In genomic region chr7:111756687-111757178, GRCh38 we compare ENCODE assay signal across 10 cellular contexts.
A peak's percentile ranks its signal among the peaks of the same experiment; 100 is the strongest.
DNase-seq lines count a peak whose midpoint lies in the region; ATAC-seq and TF ChIP-seq lines count a peak whose summit lies in the region.
"Had no signal": no experiment of that assay in that cellular context is flagged by ENCODE, and none has a peak within 500 bp of the region (broad histone marks: within the 10 kb centered on the region; RNA-seq: fewer than 3 reads in every experiment).

No MANE protein-coding gene starts in this region.

- in situ Hi-C loops in astrocyte of the cerebellum (cut with HindIII; ENCODE audit: low sequenced_read_pairs): loop anchor here (25.0 kb wide), 1 partner anchor 656 kb away; no protein-coding TSS in a partner anchor

- peak; percentile 47 for DNase-seq in HCEC 1CT
- peak; percentile 41 for DNase-seq in astrocyte of the cerebellum (ENCODE audit: low read depth)
- DNase-seq in smooth muscle cell (lab: John Stamatoyannopoulos, UW; ENCODE audit: unreplicated experiment): peak; percentile 23
- DNase-seq in activated T-cell treated with anti-CD3 and anti-CD28 coated beads for 4 hours: no peak
- DNase-seq in activated CD8-positive, alpha-beta T cell treated with anti-CD3 and anti-CD28 coated beads, Interleukin-2, amount 10 ng/mL, durations not matched to agents 7 days and 5 days: no peak
- DNase-seq in PC-9: no peak
- DNase-seq: SJCRH30 had no signal

- no peak overlapping the region for H3K27ac Mint-ChIP-seq in activated CD8-positive, alpha-beta T cell treated with anti-CD3 and anti-CD28 coated beads, Interleukin-2, amount 10 ng/mL, durations not matched to agents 7 days and 5 days

- no TSS peak for BruUV-seq in PC-9 (replicated peaks; lab: Mats Ljungman, UMichigan)

- H3K4me3 Mint-ChIP-seq in activated CD8-positive, alpha-beta T cell treated with anti-CD3 and anti-CD28 coated beads, Interleukin-2, amount 10 ng/mL, durations not matched to agents 7 days and 5 days: no peak overlapping the region

- H4K20me1 ChIP-seq in smooth muscle cell (ENCODE audit: low read depth) (no peaks in the 10 kb centered on the region), PC-9 (ENCODE audit: insufficient read depth) (no peaks in the 10 kb centered on the region)

- H3K27ac ChIP-seq in smooth muscle cell (ENCODE audit: low read depth) (peak overlapping the region; percentile 28), PC-9 (no peak overlapping the region)
- H3K27ac ChIP-seq: cardiac muscle cell, SJCRH30 had no signal

- H3F3A ChIP-seq in smooth muscle cell (ENCODE audit: low read depth): no peaks in the 10 kb centered on the region
- H3F3A ChIP-seq in PC-9 (ENCODE audit: insufficient read depth, low read depth): no peaks in the 10 kb centered on the region

- H3K4me1 ChIP-seq in iPS-15b (ENCODE audit: control insufficient read depth, insufficient read depth, low read length) (peaks cover 3% of the 10 kb centered on the region), smooth muscle cell (ENCODE audit: low read depth) (peaks cover 9% of the 10 kb centered on the region), PC-9 (replicated peaks; ENCODE audit: insufficient read depth) (no peaks in the 10 kb centered on the region)
- H3K4me1 ChIP-seq: SJCRH30 had no signal

- ATAC-seq in GM19452 (IDR thresholded peaks at IDR 0.05; ENCODE audit: unreplicated experiment): no peak
- ATAC-seq in activated CD8-positive, alpha-beta T cell treated with anti-CD3 and anti-CD28 coated beads, Interleukin-2, amount 10 ng/mL, durations not matched to agents 7 days and 5 days: no peak

- no peaks in the 10 kb centered on the region for H3K4me1 Mint-ChIP-seq in activated CD8-positive, alpha-beta T cell treated with anti-CD3 and anti-CD28 coated beads, Interleukin-2, amount 10 ng/mL, durations not matched to agents 7 days and 5 days (ENCODE audit: low read depth)

- CTCF ChIA-PET in activated CD8-positive, alpha-beta T cell treated with anti-CD3 and anti-CD28 coated beads, Interleukin-2, amount 10 ng/mL, durations not matched to agents 7 days and 5 days (lab: Charles Lee): interaction anchor here (1.5 kb wide), 1 partner anchor 740 kb away, joined by 3 read pairs; no protein-coding TSS in a partner anchor
- CTCF ChIA-PET in PC-9 (lab: Charles Lee): no interaction called here

- no peaks in the 10 kb centered on the region for H3K79me2 ChIP-seq in smooth muscle cell (ENCODE audit: low read depth)
- no peaks in the 10 kb centered on the region for H3K79me2 ChIP-seq in PC-9 (ENCODE audit: low read depth)

- WGBS in smooth muscle cell (ENCODE audit: low lambda C conversion rate): 7% methylated on average over 11 of the region's 11 CpGs

- H3K36me3 ChIP-seq in iPS-15b (ENCODE audit: control insufficient read depth, insufficient read depth, low read length) (no peaks in the 10 kb centered on the region), smooth muscle cell (ENCODE audit: low read depth) (peaks cover 5% of the 10 kb centered on the region), PC-9 (ENCODE audit: low read depth) (no peaks in the 10 kb centered on the region)
- H3K36me3 ChIP-seq: SJCRH30 had no signal

- POLR2A ChIA-PET in activated CD8-positive, alpha-beta T cell treated with anti-CD3 and anti-CD28 coated beads, Interleukin-2, amount 10 ng/mL, durations not matched to agents 7 days and 5 days (lab: Charles Lee): no interaction called here
- POLR2A ChIA-PET in PC-9 (lab: Charles Lee; ENCODE audit: unreplicated experiment): no interaction called here

- H3K9me3 ChIP-seq in iPS-15b (ENCODE audit: control insufficient read depth, insufficient read depth, low read length) (no peaks in the 10 kb centered on the region), smooth muscle cell (replicated peaks; ENCODE audit: low read depth) (no peaks in the 10 kb centered on the region), PC-9 (ENCODE audit: insufficient read depth, low read depth) (no peaks in the 10 kb centered on the region)
- H3K9me3 ChIP-seq: SJCRH30 had no signal

- H3K4me2 ChIP-seq in smooth muscle cell (peak overlapping the region; percentile 77), PC-9 (no peak overlapping the region)

- H3K9me2 ChIP-seq in PC-9 (ENCODE audit: insufficient read depth): no peaks in the 10 kb centered on the region

- H2AFZ ChIP-seq in smooth muscle cell (ENCODE audit: low read depth) (peak overlapping the region; percentile 32), PC-9 (no peak overlapping the region)

- H3K4me3 ChIP-seq in astrocyte of the cerebellum (ENCODE audit: low read depth, low read length) (peak overlapping the region; percentile 14), iPS-15b (ENCODE audit: low read depth, low read length) (peak overlapping the region; percentile 3), smooth muscle cell (peak overlapping the region; percentile 8), PC-9 (no peak overlapping the region)
- H3K4me3 ChIP-seq: cardiac muscle cell, SJCRH30 had no signal

- H3K36me3 Mint-ChIP-seq in activated CD8-positive, alpha-beta T cell treated with anti-CD3 and anti-CD28 coated beads, Interleukin-2, amount 10 ng/mL, durations not matched to agents 7 days and 5 days (ENCODE audit: low read depth): no peaks in the 10 kb centered on the region

- no peak for TF ChIP-seq CTCF in astrocyte of the cerebellum (IDR thresholded peaks at IDR 0.05; ENCODE audit: low read depth, low read length, missing control alignments)
- no peak for TF ChIP-seq CTCF in smooth muscle cell (IDR thresholded peaks at IDR 0.05; ENCODE audit: borderline replicate concordance, insufficient read depth, poor library complexity, severe bottlenecking)
- TF ChIP-seq CTCF in PC-9 (conservative IDR thresholded peaks at IDR 0.05): no peak

- intact Hi-C loops in PC-9 (cut with micrococcal nuclease; ENCODE audit: unreplicated experiment): no loop called here

- H3K27me3 ChIP-seq in iPS-15b (ENCODE audit: control insufficient read depth, insufficient read depth, low read length): no peaks in the 10 kb centered on the region
- H3K27me3 ChIP-seq in smooth muscle cell (ENCODE audit: low read depth): no peaks in the 10 kb centered on the region
- no peaks in the 10 kb centered on the region for H3K27me3 ChIP-seq in PC-9 (ENCODE audit: insufficient read depth, low read depth)
- H3K27me3 ChIP-seq: SJCRH30 had no signal

- H3K9ac ChIP-seq in iPS-15b (ENCODE audit: low read depth, low read length): no peak overlapping the region
- no peak overlapping the region for H3K9ac ChIP-seq in smooth muscle cell (ENCODE audit: low read depth)

- peaks cover 2% of the 10 kb centered on the region for H3K27me3 Mint-ChIP-seq in activated CD8-positive, alpha-beta T cell treated with anti-CD3 and anti-CD28 coated beads, Interleukin-2, amount 10 ng/mL, durations not matched to agents 7 days and 5 days (ENCODE audit: low read depth)

- no peaks in the 10 kb centered on the region for H3K9me3 Mint-ChIP-seq in activated CD8-positive, alpha-beta T cell treated with anti-CD3 and anti-CD28 coated beads, Interleukin-2, amount 10 ng/mL, durations not matched to agents 7 days and 5 days (ENCODE audit: insufficient read depth)

Comparison
In these comparisons a context has a peak if more than half of its experiments do, and no peak if none do; other contexts are left out.
1. DNase-seq: peak in HCEC 1CT (single experiment), astrocyte of the cerebellum (single experiment) and smooth muscle cell (single experiment); none in activated T-cell treated with anti-CD3 and anti-CD28 coated beads for 4 hours (single experiment), activated CD8-positive, alpha-beta T cell treated with anti-CD3 and anti-CD28 coated beads, Interleukin-2, amount 10 ng/mL, durations not matched to agents 7 days and 5 days (single experiment) and PC-9 (0 of 2).